16 cellular contexts compared by ENCODE assay signal in genomic region chr6:43467752-43468151, GRCh38. TPM values are rescaled to one million over a fixed set of nuclear protein-coding genes. Genes with fewer than 3 reads are reported as not detected.
DNase-seq lines count a peak whose midpoint lies in the region; ATAC-seq and TF ChIP-seq lines count a peak whose summit lies in the region.
"Had no signal": no experiment of that assay in that cellular context is flagged by ENCODE, and none has a peak within 500 bp of the region (broad histone marks: within the 10 kb centered on the region; RNA-seq: fewer than 3 reads in every experiment).

No MANE protein-coding gene starts in this region.

- no peak for ATAC-seq in IMR-90 (ENCODE audit: low read depth)
- peak; percentile 35 to 74 (median 64) for ATAC-seq in heart right ventricle
- no peak for ATAC-seq in GM19324 (IDR thresholded peaks at IDR 0.05; ENCODE audit: low FRiP score, unreplicated experiment)
- ATAC-seq: CD8-positive, alpha-beta T cell; HCT116 had no signal

- POLR2A ChIA-PET in IMR-90 (lab: Charles Lee; ENCODE audit: unreplicated experiment), result no interaction called here

- H2BK15ac ChIP-seq in IMR-90 (ENCODE audit: low read depth, low read length), result no peak overlapping the region

- H3K36me3 Mint-ChIP-seq in neural crest cell (ENCODE audit: low read depth), result no peaks in the 10 kb centered on the region
- H3K36me3 Mint-ChIP-seq: CD14-positive monocyte; CD8-positive, alpha-beta T cell; IgD-negative memory B cell had no signal

- TF ChIP-seq RAD21 in IMR-90 (IDR thresholded peaks at IDR 0.05; ENCODE audit: low read length), result no peak

- no peak overlapping the region for H3K9ac ChIP-seq in IMR-90 (ENCODE audit: low read depth, low read length)
- H3K9ac ChIP-seq: GM23248 had no signal

- no peaks in the 10 kb centered on the region for H3K79me1 ChIP-seq in IMR-90 (ENCODE audit: low read depth in 1 of 2, low read length in 2 of 2)

- intact Hi-C loops in IMR-90 (cut with micrococcal nuclease), result no loop called here
- intact Hi-C loops in heart right ventricle (cut with DNase I), result loop anchor here in 1 of 10 donors (5.0 kb wide), 1 partner anchor 40 kb away; no protein-coding TSS in a partner anchor

- H3K9me3 Mint-ChIP-seq in neural crest cell, result no peaks in the 10 kb centered on the region
- H3K9me3 Mint-ChIP-seq: CD8-positive, alpha-beta T cell; IgD-negative memory B cell had no signal

- H3K14ac ChIP-seq in IMR-90 (replicated peaks; ENCODE audit: low read depth, low read length), result no peak overlapping the region

- H2AK5ac ChIP-seq in IMR-90 (ENCODE audit: low read depth, low read length), result no peak overlapping the region

- H4K20me1 ChIP-seq in IMR-90 (ENCODE audit: insufficient read depth, low read length), result no peaks in the 10 kb centered on the region

- H3K56ac ChIP-seq in IMR-90 (ENCODE audit: extremely low read depth, insufficient read depth, low read length), result no peak overlapping the region

- DNase-seq in ELF-1 (ENCODE audit: low read depth, low spot score) (peak; percentile 62), IMR-90 (no peak), heart right ventricle (no peak), neural crest cell (ENCODE audit: low read depth, low spot score) (no peak), SKM-1 treated with dmso at 0.1 percent for 144 hours (lab: John Stamatoyannopoulos, UW; ENCODE audit: unreplicated experiment) (no peak), caudate nucleus (lab: John Stamatoyannopoulos, UW) (no peak), UCSD-AML1 (lab: John Stamatoyannopoulos, UW; ENCODE audit: unreplicated experiment) (no peak)
- DNase-seq: CD8-positive, alpha-beta T cell; COR-L47; DND-41; GM23248 had no signal

- TF ChIP-seq CTCF in IMR-90 (conservative IDR thresholded peaks at IDR 0.05; ENCODE audit: low read depth, low read length) (no peak), heart right ventricle (IDR thresholded peaks at IDR 0.05) (no peak), neural crest cell (conservative IDR thresholded peaks at IDR 0.05) (no peak)

- H3K23ac ChIP-seq in IMR-90 (ENCODE audit: low read depth, low read length), result peak overlapping the region; percentile 61; the same call in 1 of the 2 replicates

- in situ Hi-C loops in IMR-90 (cut with MboI; ENCODE audit: low sequenced_read_pairs), result no loop called here

- H3K4me2 ChIP-seq in IMR-90 (ENCODE audit: low read depth, low read length), result no peak overlapping the region
- H3K4me2 ChIP-seq: A549 had no signal

- H3K4me1 Mint-ChIP-seq in neural crest cell, result peaks cover 4% of the 10 kb centered on the region
- H3K4me1 Mint-ChIP-seq: CD14-positive monocyte had no signal

- no peaks in the 10 kb centered on the region for H3K4me1 ChIP-seq in IMR-90 (ENCODE audit: control insufficient read depth, insufficient read depth, low read length)
- peaks cover 0 to 37% (median 5%) of the 10 kb centered on the region in 9 donors for H3K4me1 ChIP-seq in heart right ventricle
- H3K4me1 ChIP-seq: A549 had no signal

- no peak overlapping the region for H3K4ac ChIP-seq in IMR-90 (ENCODE audit: low read depth, low read length)

- no peak overlapping the region for H4K8ac ChIP-seq in IMR-90 (ENCODE audit: low read depth in 2 of 2, low read length in 2 of 2)

- no peak overlapping the region for H2BK120ac ChIP-seq in IMR-90 (ENCODE audit: low read depth, low read length)

- 67% methylated on average over 1 of the region's 4 CpGs; no CpG with 5 or more reads in 1 of the 2 experiments for WGBS in IMR-90 (ENCODE audit: extremely low coverage in 2 of 2, insufficient read length in 1 of 2), 2 experiments
- WGBS in heart right ventricle, 2 donors, result 31 to 47% methylated on average over 4 of the region's 4 CpGs

- H3K36me3 ChIP-seq in IMR-90 (ENCODE audit: control insufficient read depth, insufficient read depth, low read length) (no peaks in the 10 kb centered on the region), heart right ventricle (no peaks in the 10 kb centered on the region)

- H3K27me3 Mint-ChIP-seq in neural crest cell (ENCODE audit: low read depth), result peaks cover 26% of the 10 kb centered on the region

- H4K5ac ChIP-seq in IMR-90 (ENCODE audit: low read depth, low read length), result no peak overlapping the region

- H3K27me3 ChIP-seq in IMR-90 (ENCODE audit: control insufficient read depth, insufficient read depth, low read length) (peaks cover 25% of the 10 kb centered on the region), heart right ventricle (peaks cover 0 to 17% (median 5%) of the 10 kb centered on the region in 7 donors)

- no peaks in the 10 kb centered on the region for H3K9me3 ChIP-seq in IMR-90 (ENCODE audit: control insufficient read depth, insufficient read depth, low read length)
- H3K9me3 ChIP-seq in heart right ventricle, result no peaks in the 10 kb centered on the region
- H3K9me3 ChIP-seq: A549 had no signal

- H3K4me3 ChIP-seq in IMR-90 (ENCODE audit: insufficient read depth, low read depth, low read length) (no peak overlapping the region), heart right ventricle (no peak overlapping the region)
- H3K4me3 ChIP-seq: A549, GM23248 had no signal

- no peak overlapping the region for H2AFZ ChIP-seq in IMR-90 (replicated peaks; ENCODE audit: low read length, poor library complexity)
- H2AFZ ChIP-seq: GM23248 had no signal

- no peak overlapping the region for H3K18ac ChIP-seq in IMR-90 (ENCODE audit: low read depth, low read length)

- H3K9me1 ChIP-seq in IMR-90 (ENCODE audit: insufficient read depth, low read length), result no peaks in the 10 kb centered on the region

- H2BK5ac ChIP-seq in IMR-90 (ENCODE audit: low read depth, low read length, poor library complexity, severe bottlenecking), result no peak overlapping the region

- H3K27ac Mint-ChIP-seq in neural crest cell (ENCODE audit: unreplicated experiment), result peak overlapping the region; percentile 30
- H3K27ac Mint-ChIP-seq: CD8-positive, alpha-beta T cell; IgD-negative memory B cell had no signal

- no peak overlapping the region for H2AK9ac ChIP-seq in IMR-90 (replicated peaks; ENCODE audit: low read depth, low read length, poor library complexity)

- CTCF ChIA-PET in IMR-90 (lab: Yijun Ruan, JAX), result no interaction called here

- no peak overlapping the region for H3K4me3 Mint-ChIP-seq in neural crest cell
- H3K4me3 Mint-ChIP-seq: CD8-positive, alpha-beta T cell; IgD-negative memory B cell had no signal

- H3K27ac ChIP-seq in IMR-90 (ENCODE audit: insufficient read depth, low read length) (no peak overlapping the region), heart right ventricle (peak overlapping the region in 6 of 10 donors; percentile 71 to 90 (median 80)), caudate nucleus (ENCODE audit: low read depth, low read length) (no peak overlapping the region)
- H3K27ac ChIP-seq: A549, GM23248 had no signal

- dilution Hi-C loops in IMR-90 (cut with HindIII; ENCODE audit: low sequenced_read_pairs, unreplicated experiment), result no loop called here

- no TSS peak for BruUV-seq in IMR-90 (replicated peaks; lab: Mats Ljungman, UMichigan)

- H2BK20ac ChIP-seq in IMR-90 (ENCODE audit: low read depth, low read length), result no peak overlapping the region

- H4K91ac ChIP-seq in IMR-90 (ENCODE audit: insufficient read depth, low read depth, low read length), result no peak overlapping the region

- TF ChIP-seq POLR2A in IMR-90 (IDR thresholded peaks at IDR 0.05; ENCODE audit: low read depth, low read length), result no peak

RNA-seq across cellular contexts. Expression of gene TJAP1, which starts 9.6 kb away (rescaled TPM):
- total RNA-seq in IMR-90 (2012; rRNA removed), result 12.2 and 12.5 TPM in 2 replicates
- polyA plus RNA-seq in IMR-90 (2012; rRNA removed), result 34.2 and 35.8 TPM in 2 replicates
- 32.2 and 36.9 TPM in 2 replicates for polyA plus RNA-seq in IMR-90 (2012; cell fraction: cytosol; rRNA removed)
- polyA plus RNA-seq in IMR-90 (2012; cell fraction: nucleus; rRNA removed; ENCODE audit: low replicate concordance), result 136 and 192 TPM in 2 replicates
- total RNA-seq in heart right ventricle, result 10 to 100 TPM; 14.7 to 29.3 (median 19.6) TPM
- 10 to 100 TPM; 13.0 to 29.7 TPM for polyA plus RNA-seq in heart right ventricle
- total RNA-seq in neural crest cell, result 47.3 and 52.1 TPM in 2 replicates

RNA-seq across cellular contexts. Expression of gene DLK2, which starts 12.4 kb away (rescaled TPM):
- total RNA-seq in IMR-90 (2012; rRNA removed) (0.90 and 1.1 TPM in 2 replicates), heart right ventricle (1 to 10 TPM in 6 of 10 donors, under 1 TPM in 3, not detected in 1; 0.28 to 5.1 (median 1.2) TPM), neural crest cell (1.5 and 1.6 TPM in 2 replicates)
- polyA plus RNA-seq in IMR-90 (2012; rRNA removed) (2.8 and 3.0 TPM in 2 replicates), heart right ventricle (1 to 10 TPM; 1.8 to 4.5 TPM)
- polyA plus RNA-seq in IMR-90 (2012; cell fraction: cytosol; rRNA removed), result 5.5 and 6.7 TPM in 2 replicates
- 1.4 and 4.8 TPM in 2 replicates for polyA plus RNA-seq in IMR-90 (2012; cell fraction: nucleus; rRNA removed; ENCODE audit: low replicate concordance)
- polyA plus RNA-seq: CD14-positive monocyte, IgD-negative memory B cell had no signal

RNA-seq across cellular contexts. Expression of gene ABCC10, which starts 40.4 kb away (rescaled TPM):
- total RNA-seq in IMR-90 (2012; rRNA removed) (4.7 and 7.0 TPM in 2 replicates), heart right ventricle (10 to 100 TPM in 7 of 10 donors, 1 to 10 TPM in 3; 7.8 to 16.8 (median 10.9) TPM), neural crest cell (34.1 and 35.2 TPM in 2 replicates)
- polyA plus RNA-seq in IMR-90 (2012; rRNA removed) (26.3 and 28.0 TPM in 2 replicates), heart right ventricle (10 to 100 TPM in 1 of 2 donors, 1 to 10 TPM in 1; 7.1 to 44.3 TPM)
- polyA plus RNA-seq in IMR-90 (2012; cell fraction: cytosol; rRNA removed), result 12.0 and 19.1 TPM in 2 replicates
- 49.8 and 115 TPM in 2 replicates for polyA plus RNA-seq in IMR-90 (2012; cell fraction: nucleus; rRNA removed; ENCODE audit: low replicate concordance)

RNA-seq across cellular contexts. Expression of gene LRRC73, which starts 42.4 kb away (rescaled TPM):
- under 0.01 TPM in 2 replicates for total RNA-seq in IMR-90 (2012; rRNA removed)
- polyA plus RNA-seq in IMR-90 (2012; rRNA removed), result 0.23 and 0.31 TPM in 2 replicates
- polyA plus RNA-seq in IMR-90 (2012; cell fraction: cytosol; rRNA removed), result 0.51 and 0.55 TPM in 2 replicates
- 0.26 and 0.49 TPM in 2 replicates for polyA plus RNA-seq in IMR-90 (2012; cell fraction: nucleus; rRNA removed; ENCODE audit: low replicate concordance)
- 1 to 10 TPM in 8 of 10 donors, under 1 TPM in 2; 0.53 to 3.8 (median 2.1) TPM for total RNA-seq in heart right ventricle
- 1 to 10 TPM in 1 of 2 donors, under 1 TPM in 1; 0.44 to 1.9 TPM for polyA plus RNA-seq in heart right ventricle
- total RNA-seq in neural crest cell, result 2.1 and 2.7 TPM in 2 replicates
- polyA plus RNA-seq: CD14-positive monocyte, IgD-negative memory B cell had no signal

RNA-seq across cellular contexts. Expression of gene YIPF3, which starts 49.0 kb away (rescaled TPM):
- 114 and 120 TPM in 2 replicates for total RNA-seq in IMR-90 (2012; rRNA removed)
- 193 and 207 TPM in 2 replicates for polyA plus RNA-seq in IMR-90 (2012; rRNA removed)
- 112 and 320 TPM in 2 replicates for polyA plus RNA-seq in IMR-90 (2012; cell fraction: cytosol; rRNA removed)
- polyA plus RNA-seq in IMR-90 (2012; cell fraction: nucleus; rRNA removed; ENCODE audit: low replicate concordance), result 295 and 320 TPM in 2 replicates
- 10 to 100 TPM; 52.6 to 86.3 (median 69.0) TPM for total RNA-seq in heart right ventricle
- 100 to 1,000 TPM in 1 of 2 donors, 10 to 100 TPM in 1; 50.3 to 115 TPM for polyA plus RNA-seq in heart right ventricle
- 85.7 and 93.0 TPM in 2 replicates for total RNA-seq in neural crest cell

Comparison
In these comparisons a context has a peak if more than half of its experiments do, and no peak if none do; other contexts are left out.
1. ATAC-seq: peak in heart right ventricle (8 of 8); none in IMR-90 (single experiment) and GM19324 (single experiment).
2. H3K27ac ChIP-seq: peak in heart right ventricle (6 of 10); none in IMR-90 (single experiment) and caudate nucleus (single experiment).